8 cellular contexts compared by ENCODE assay signal in genomic region chr6:63571883-63572732, GRCh38. TPM values are rescaled to one million over a fixed set of nuclear protein-coding genes. Genes with fewer than 3 reads are reported as not detected.
DNase-seq lines count a peak whose midpoint lies in the region; TF ChIP-seq lines count a peak whose summit lies in the region.

TSS of gene LOC128125822 (plus strand) at chr6:63572480.
TSS of gene PTP4A1 (plus strand) at chr6:63572480. CDS start at chr6:63576881, 4,401 bp downstream.

- DNase-seq in GM04503 (ENCODE audit: low read depth) (peak; percentile 74), HFFc6 (peak; percentile 96), NB4 (ENCODE audit: low read depth) (peak; percentile 99), SK-N-MC (ENCODE audit: low read depth, low spot score) (peak; percentile 79), globus pallidus (ENCODE audit: low spot score) (peak; percentile 98), nucleus accumbens (lab: John Stamatoyannopoulos, UW) (peak; percentile 73 to 99 (median 97)), suprapubic skin (ENCODE audit: low spot score in 2 of 2) (peak; percentile 98)
- peak; percentile 97 for DNase-seq in activated naive CD4-positive, alpha-beta T cell treated with anti-CD3 and anti-CD28 coated beads, Interleukin-2, amount 50 U/mL, for 16 hours

- TF ChIP-seq EP300 in suprapubic skin (IDR thresholded peaks at IDR 0.05), result peak; percentile 53

- H3K27ac ChIP-seq in SK-N-MC, result peak within 1 kb of the TSS; percentile 83
- H3K27ac ChIP-seq in suprapubic skin, result peak within 1 kb of the TSS; percentile 100

- H3K27me3 Mint-ChIP-seq in HFFc6 (ENCODE audit: insufficient read depth), result peaks cover 7% of the 10 kb centered on the region; the same call in 1 of the 2 replicates

- H3K27me3 ChIP-seq in suprapubic skin, result no peaks in the 10 kb centered on the region

- H3K4me3 Mint-ChIP-seq in HFFc6, result peak within 1 kb of the TSS; percentile 98

- peaks cover 4% of the 10 kb centered on the region; the same call in 1 of the 2 replicates for H3K9me3 Mint-ChIP-seq in HFFc6

- H3K9me3 ChIP-seq in SK-N-MC (ENCODE audit: low read depth, low read length) (no peaks in the 10 kb centered on the region), suprapubic skin (peaks cover 6% of the 10 kb centered on the region)

- H3K36me3 ChIP-seq in SK-N-MC (ENCODE audit: insufficient read depth, low read length) (peaks cover 16% of the 10 kb centered on the region), suprapubic skin (peaks cover 8% of the 10 kb centered on the region)

- peaks cover 26% of the 10 kb centered on the region for H3K36me3 Mint-ChIP-seq in HFFc6 (ENCODE audit: low read depth)

- WGBS in suprapubic skin, result under 1% methylated on average over 27 of the region's 77 CpGs

- H3K9ac ChIP-seq in SK-N-MC (ENCODE audit: insufficient read length), result peak within 1 kb of the TSS; percentile 94

- peak; percentile 51 for TF ChIP-seq POLR2A in NB4 (IDR thresholded peaks at IDR 0.05; ENCODE audit: extremely low read depth, insufficient read length)
- TF ChIP-seq POLR2A in suprapubic skin (IDR thresholded peaks at IDR 0.05), result peak; percentile 94 to 99

- H3K4me1 Mint-ChIP-seq in HFFc6 (ENCODE audit: low read depth), result peaks cover 39% of the 10 kb centered on the region

- H3K4me1 ChIP-seq in suprapubic skin, result peaks cover 30% of the 10 kb centered on the region

- H3K27ac Mint-ChIP-seq in HFFc6, result peak within 1 kb of the TSS; percentile 92

- H3K4me3 ChIP-seq in NB4 (ENCODE audit: low read depth, low read length), result peak within 1 kb of the TSS; percentile 89
- H3K4me3 ChIP-seq in SK-N-MC, result peak within 1 kb of the TSS; percentile 93
- peak within 1 kb of the TSS; percentile 97 for H3K4me3 ChIP-seq in suprapubic skin

- TF ChIP-seq CTCF in HFFc6 (IDR thresholded peaks at IDR 0.05), result no peak; the same call in 1 of the 2 replicates
- no peak for TF ChIP-seq CTCF in NB4 (IDR thresholded peaks at IDR 0.05; ENCODE audit: low read depth, low read length)
- no peak for TF ChIP-seq CTCF in suprapubic skin (IDR thresholded peaks at IDR 0.05)

RNA-seq across cellular contexts. Expression of gene PTP4A1, which starts in this region (rescaled TPM):
- 100 to 1,000 TPM in 3 of 6 experiments, 10 to 100 TPM in 3; 86.1 to 109 (median 98.0) TPM for total RNA-seq in HFFc6 (2021; fragmentation: NEBNext Ultra II Directional; extraction: Animal tissue kit (Norgen Biotek cat#: 25700))
- total RNA-seq in suprapubic skin, result 10 to 100 TPM; 12.4 to 85.4 (median 50.4) TPM

Comparison
In these comparisons a context has a peak if more than half of its experiments do, and no peak if none do; other contexts are left out.
1. Peak in every context shown above with its lines: DNase-seq, H3K4me3 ChIP-seq and H3K27ac ChIP-seq.